ENCODE assay signal across 9 cellular contexts in the genomic region with DNA sequence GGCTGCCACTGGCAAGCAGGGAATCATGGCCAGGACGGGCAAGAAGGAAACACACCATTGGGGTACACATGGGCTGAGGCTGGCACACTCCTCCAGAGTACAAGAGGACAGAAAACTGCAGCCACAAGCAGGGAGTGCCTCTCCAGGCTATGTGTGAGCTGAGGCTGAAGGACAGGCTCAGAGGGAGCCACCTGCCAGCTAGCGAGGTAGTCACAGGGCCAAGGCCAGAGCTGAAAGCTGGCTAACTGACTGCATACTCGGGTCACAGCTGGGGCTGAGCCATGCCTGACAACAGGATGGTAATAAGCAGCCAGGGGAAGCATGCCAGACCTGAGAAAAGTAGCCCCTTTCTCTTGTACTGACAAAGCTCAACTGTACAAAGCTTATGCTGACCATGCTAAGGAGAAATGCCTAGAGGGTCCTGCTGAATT. TPM values are rescaled to one million over a fixed set of nuclear protein-coding genes. Genes with fewer than 3 reads are reported as not detected.
DNase-seq lines count a peak whose midpoint lies in the region; ATAC-seq and TF ChIP-seq lines count a peak whose summit lies in the region.
"Had no signal": no experiment of that assay in that cellular context is flagged by ENCODE, and none has a peak within 500 bp of the region (broad histone marks: within the 10 kb centered on the region; RNA-seq: fewer than 3 reads in every experiment).

No MANE protein-coding gene starts in this region.

- no peaks in the 10 kb centered on the region for H3K9me2 ChIP-seq in PC-9 (ENCODE audit: insufficient read depth)

- H3K4me3 Mint-ChIP-seq in activated T-cell treated with anti-CD3 and anti-CD28 coated beads, Interleukin-2, amount 50 U/mL, for 24 hours, result no peak overlapping the region
- H3K4me3 Mint-ChIP-seq in WTC11, result no peak overlapping the region

- no peak overlapping the region for H2AFZ ChIP-seq in PC-9

- TF ChIP-seq POLR2A in thyroid gland (IDR thresholded peaks at IDR 0.05), result no peak

- H4K20me1 ChIP-seq in PC-9 (ENCODE audit: insufficient read depth), result no peaks in the 10 kb centered on the region

- H3K4me1 ChIP-seq in thyroid gland (peaks cover 0 to 12% of the 10 kb centered on the region in 2 donors), PC-9 (replicated peaks; ENCODE audit: insufficient read depth) (no peaks in the 10 kb centered on the region)

- no peaks in the 10 kb centered on the region for H3K9me3 Mint-ChIP-seq in activated T-cell treated with anti-CD3 and anti-CD28 coated beads, Interleukin-2, amount 50 U/mL, for 24 hours
- H3K9me3 Mint-ChIP-seq in WTC11, result no peaks in the 10 kb centered on the region
- H3K9me3 Mint-ChIP-seq: activated T-helper 2 cell treated with anti-CD3 and anti-CD28 coated beads, Interferon-gamma antibody, Interleukin-2, Interleukin-4, amounts not matched to agents 10 μg/mL and 5 μg/mL and 100 μg/mL, durations not matched to agents 14 hours and 24 hours and 36 hours had no signal

- no peaks in the 10 kb centered on the region for H3K27me3 Mint-ChIP-seq in activated T-cell treated with anti-CD3 and anti-CD28 coated beads, Interleukin-2, amount 50 U/mL, for 24 hours
- H3K27me3 Mint-ChIP-seq in WTC11 (ENCODE audit: low read depth), result no peaks in the 10 kb centered on the region

- H3K9me3 ChIP-seq in thyroid gland (no peaks in the 10 kb centered on the region), PC-9 (ENCODE audit: insufficient read depth, low read depth) (no peaks in the 10 kb centered on the region)

- TF ChIP-seq CTCF in WTC11 (IDR thresholded peaks at IDR 0.05) (no peak), thyroid gland (IDR thresholded peaks at IDR 0.05) (no peak), PC-9 (conservative IDR thresholded peaks at IDR 0.05) (no peak)

- peaks cover 13% of the 10 kb centered on the region for H3K4me1 Mint-ChIP-seq in activated T-cell treated with anti-CD3 and anti-CD28 coated beads, Interleukin-2, amount 50 U/mL, for 24 hours (ENCODE audit: low read depth)
- H3K4me1 Mint-ChIP-seq in WTC11, result peaks cover 55% of the 10 kb centered on the region

- peaks cover 30% of the 10 kb centered on the region for H3K36me3 Mint-ChIP-seq in activated T-cell treated with anti-CD3 and anti-CD28 coated beads, Interleukin-2, amount 50 U/mL, for 24 hours (ENCODE audit: low read depth)
- peaks cover 10% of the 10 kb centered on the region for H3K36me3 Mint-ChIP-seq in WTC11

- POLR2A ChIA-PET in WTC11 (lab: Charles Lee), result no interaction called here
- POLR2A ChIA-PET in PC-9 (lab: Charles Lee; ENCODE audit: unreplicated experiment), result no interaction called here

- no peaks in the 10 kb centered on the region for H3K36me3 ChIP-seq in thyroid gland
- no peaks in the 10 kb centered on the region for H3K36me3 ChIP-seq in PC-9 (ENCODE audit: low read depth)

- CTCF ChIA-PET in WTC11 (lab: Charles Lee) (interaction anchor here (0.7 to 4.7 kb wide), 11 partner anchors 20 to 1252 kb away, joined by 3 to 25 read pairs (median 4); no protein-coding TSS in a partner anchor), PC-9 (lab: Charles Lee) (interaction anchor here (0.5 to 2.2 kb wide), 2 partner anchors 37 to 142 kb away, joined by 4 to 7 read pairs; no protein-coding TSS in a partner anchor)

- DNase-seq in activated T-cell treated with anti-CD3 and anti-CD28 coated beads, Interleukin-2, amount 50 U/mL, for 24 hours, result no peak
- DNase-seq in activated T-cell treated with anti-CD3 and anti-CD28 coated beads, Interleukin-2, amount 50 U/mL, for 1 hour, result no peak
- DNase-seq in WTC11 (ENCODE audit: low spot score) (peak; percentile 37), left kidney (ENCODE audit: low read depth, low spot score) (peak; percentile 5), thyroid gland (peak; percentile 7 to 34), PC-9 (no peak), NCI-H2196 treated with DMSO at 0.1 percent for 48 hours (lab: John Stamatoyannopoulos, UW; ENCODE audit: unreplicated experiment) (no peak), DMS79 (lab: John Stamatoyannopoulos, UW) (no peak)

- 53 to 61% methylated on average over 2 to 3 of the region's 3 CpGs for WGBS in thyroid gland, 2 donors

- no peaks in the 10 kb centered on the region; the same call in 1 of the 2 replicates for H3F3A ChIP-seq in PC-9 (ENCODE audit: insufficient read depth, low read depth)

- intact Hi-C loops in thyroid gland (cut with DNase I) (no loop called here), PC-9 (cut with micrococcal nuclease; ENCODE audit: unreplicated experiment) (loop anchor here (10.0 kb wide), 1 partner anchor 1279 kb away; no protein-coding TSS in a partner anchor)

- H3K4me3 ChIP-seq in thyroid gland (replicated peaks in 1 of 3) (no peak overlapping the region), PC-9 (no peak overlapping the region)

- no peak overlapping the region for H3K4me2 ChIP-seq in PC-9

- no peaks in the 10 kb centered on the region for H3K79me2 ChIP-seq in PC-9 (ENCODE audit: low read depth)

- H3K27me3 ChIP-seq in thyroid gland (no peaks in the 10 kb centered on the region), PC-9 (ENCODE audit: insufficient read depth, low read depth) (no peaks in the 10 kb centered on the region)

- peak; percentile 52 for ATAC-seq in WTC11

- H3K27ac Mint-ChIP-seq in activated T-cell treated with anti-CD3 and anti-CD28 coated beads, Interleukin-2, amount 50 U/mL, for 24 hours, result peak overlapping the region; percentile 83
- peak overlapping the region; percentile 55 for H3K27ac Mint-ChIP-seq in WTC11
- H3K27ac Mint-ChIP-seq: activated T-helper 2 cell treated with anti-CD3 and anti-CD28 coated beads, Interferon-gamma antibody, Interleukin-2, Interleukin-4, amounts not matched to agents 10 μg/mL and 5 μg/mL and 100 μg/mL, durations not matched to agents 14 hours and 24 hours and 36 hours had no signal

- H3K27ac ChIP-seq in thyroid gland (no peak overlapping the region), PC-9 (no peak overlapping the region)

- no TSS peak for BruUV-seq in PC-9 (replicated peaks; lab: Mats Ljungman, UMichigan)

TF ChIP-seq in WTC11, 78 proteins besides CTCF, POLR2A, EP300 and RAD21 (continues in another document):
- TF ChIP-seq SP1 (CRISPR knock-in tag; conservative IDR thresholded peaks at IDR 0.05) (no peak), SMAD4 (CRISPR knock-in tag; IDR thresholded peaks at IDR 0.05) (no peak), NFE2L1 (CRISPR knock-in tag; IDR thresholded peaks at IDR 0.05) (no peak), ZBTB21 (CRISPR knock-in tag; IDR thresholded peaks at IDR 0.05; ENCODE audit: borderline replicate concordance) (no peak; the same call in 1 of the 2 replicates), ZNF138 (CRISPR knock-in tag; conservative IDR thresholded peaks at IDR 0.05) (0 out of 2 replicates have a peak, but pooled peaks have one; percentile 43), ESRRA (CRISPR knock-in tag; IDR thresholded peaks at IDR 0.05; ENCODE audit: borderline replicate concordance) (no peak), ZNF416 (CRISPR knock-in tag; IDR thresholded peaks at IDR 0.05) (0 out of 2 replicates have a peak, but pooled peaks have one; percentile 45), GTF2I (CRISPR knock-in tag; conservative IDR thresholded peaks at IDR 0.05) (no peak), FOXK1 (CRISPR knock-in tag; IDR thresholded peaks at IDR 0.05) (no peak), NFATC4 (CRISPR knock-in tag; IDR thresholded peaks at IDR 0.05) (no peak), CREM (CRISPR knock-in tag; IDR thresholded peaks at IDR 0.05) (no peak)
- TF ChIP-seq, protein P1, sequence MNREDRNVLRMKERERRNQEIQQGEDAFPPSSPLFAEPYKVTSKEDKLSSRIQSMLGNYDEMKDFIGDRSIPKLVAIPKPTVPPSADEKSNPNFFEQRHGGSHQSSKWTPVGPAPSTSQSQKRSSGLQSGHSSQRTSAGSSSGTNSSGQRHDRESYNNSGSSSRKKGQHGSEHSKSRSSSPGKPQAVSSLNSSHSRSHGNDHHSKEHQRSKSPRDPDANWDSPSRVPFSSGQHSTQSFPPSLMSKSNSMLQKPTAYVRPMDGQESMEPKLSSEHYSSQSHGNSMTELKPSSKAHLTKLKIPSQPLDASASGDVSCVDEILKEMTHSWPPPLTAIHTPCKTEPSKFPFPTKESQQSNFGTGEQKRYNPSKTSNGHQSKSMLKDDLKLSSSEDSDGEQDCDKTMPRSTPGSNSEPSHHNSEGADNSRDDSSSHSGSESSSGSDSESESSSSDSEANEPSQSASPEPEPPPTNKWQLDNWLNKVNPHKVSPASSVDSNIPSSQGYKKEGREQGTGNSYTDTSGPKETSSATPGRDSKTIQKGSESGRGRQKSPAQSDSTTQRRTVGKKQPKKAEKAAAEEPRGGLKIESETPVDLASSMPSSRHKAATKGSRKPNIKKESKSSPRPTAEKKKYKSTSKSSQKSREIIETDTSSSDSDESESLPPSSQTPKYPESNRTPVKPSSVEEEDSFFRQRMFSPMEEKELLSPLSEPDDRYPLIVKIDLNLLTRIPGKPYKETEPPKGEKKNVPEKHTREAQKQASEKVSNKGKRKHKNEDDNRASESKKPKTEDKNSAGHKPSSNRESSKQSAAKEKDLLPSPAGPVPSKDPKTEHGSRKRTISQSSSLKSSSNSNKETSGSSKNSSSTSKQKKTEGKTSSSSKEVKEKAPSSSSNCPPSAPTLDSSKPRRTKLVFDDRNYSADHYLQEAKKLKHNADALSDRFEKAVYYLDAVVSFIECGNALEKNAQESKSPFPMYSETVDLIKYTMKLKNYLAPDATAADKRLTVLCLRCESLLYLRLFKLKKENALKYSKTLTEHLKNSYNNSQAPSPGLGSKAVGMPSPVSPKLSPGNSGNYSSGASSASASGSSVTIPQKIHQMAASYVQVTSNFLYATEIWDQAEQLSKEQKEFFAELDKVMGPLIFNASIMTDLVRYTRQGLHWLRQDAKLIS (CRISPR knock-in tag; IDR thresholded peaks at IDR 0.05; ENCODE audit: borderline replicate concordance), result no peak

RNA-seq across cellular contexts. Expression of a gene that starts 52.0 kb away (rescaled TPM):
- total RNA-seq in WTC11 (2021), result 63.2 to 67.5 TPM (median 66.9 TPM) in 3 replicates
- 100 to 1,000 TPM in 1 of 4 donors, 10 to 100 TPM in 3; 83.6 to 115 (median 92.1) TPM for total RNA-seq in thyroid gland
- total RNA-seq in PC-9 (2021), result 64.9 and 76.9 TPM in 2 replicates

Comparison
In these comparisons a context has a peak if more than half of its experiments do, and no peak if none do; other contexts are left out.
1. DNase-seq: peak in WTC11 (single experiment), left kidney (single experiment) and thyroid gland (2 of 2); none in activated T-cell treated with anti-CD3 and anti-CD28 coated beads, Interleukin-2, amount 50 U/mL, for 24 hours (single experiment), activated T-cell treated with anti-CD3 and anti-CD28 coated beads, Interleukin-2, amount 50 U/mL, for 1 hour (single experiment), PC-9 (0 of 2), NCI-H2196 treated with DMSO at 0.1 percent for 48 hours (single experiment) and DMS79 (single experiment).